1 cellular context compared by ENCODE assay signal in genomic region chr10:128047337-128047736, GRCh38.
TF ChIP-seq lines count a peak whose summit lies in the region.

No MANE protein-coding gene starts in this region.

TF ChIP-seq in GM12878, 131 proteins besides CTCF, POLR2A, EP300 and RAD21 (continued from another document):
- TF ChIP-seq SP1 (IDR thresholded peaks at IDR 0.05; ENCODE audit: low read depth, low read length) (peak; percentile 39), SMARCA5 (IDR thresholded peaks at IDR 0.05) (no peak), PAX5 (IDR thresholded peaks at IDR 0.05; ENCODE audit: borderline replicate concordance, low read depth, low read length) (0 out of 2 replicates have a peak, but pooled peaks have one; percentile 16), POLR2AphosphoS5 (IDR thresholded peaks at IDR 0.05; ENCODE audit: low read length) (peak; percentile 90), ZNF687 (IDR thresholded peaks at IDR 0.05) (peak; percentile 73; the same call in 1 of the 2 replicates), MAX (IDR thresholded peaks at IDR 0.05; ENCODE audit: low read depth, low read length) (peak; percentile 67; the same call in 1 of the 2 replicates), RELB (IDR thresholded peaks at IDR 0.05; ENCODE audit: low read depth) (peak; percentile 12; the same call in 1 of the 2 replicates), E2F8 (IDR thresholded peaks at IDR 0.05; ENCODE audit: low read depth, partially characterized antibody) (no peak), ATF7 (IDR thresholded peaks at IDR 0.05; ENCODE audit: low read depth) (no peak), TAF1 (IDR thresholded peaks at IDR 0.05; ENCODE audit: borderline replicate concordance, low read depth, low read length) (peak; percentile 37; the same call in 1 of the 2 replicates), MTA3 (IDR thresholded peaks at IDR 0.05; ENCODE audit: borderline replicate concordance, low read length) (no peak), NR2F1 (conservative IDR thresholded peaks at IDR 0.05) (0 out of 2 replicates have a peak, but pooled peaks have one; percentile 26)
